ENCODE assay signal across 23 cellular contexts in genomic region chr21:21030311-21030710, GRCh38. TPM values are rescaled to one million over a fixed set of nuclear protein-coding genes. Genes with fewer than 3 reads are reported as not detected.
DNase-seq lines count a peak whose midpoint lies in the region; ATAC-seq and TF ChIP-seq lines count a peak whose summit lies in the region.
"Had no signal": no experiment of that assay in that cellular context is flagged by ENCODE, and none has a peak within 500 bp of the region (broad histone marks: within the 10 kb centered on the region; RNA-seq: fewer than 3 reads in every experiment).

No MANE protein-coding gene starts in this region.

- H3K27me3 Mint-ChIP-seq in H9 (ENCODE audit: low read depth) = no peaks in the 10 kb centered on the region
- H3K27me3 Mint-ChIP-seq: CD4-positive, alpha-beta memory T cell; CD4-positive, CD25-positive, alpha-beta regulatory T cell; CD8-positive, alpha-beta memory T cell had no signal

- H3K27me3 ChIP-seq in H9 (ENCODE audit: insufficient read depth, low read length) (no peaks in the 10 kb centered on the region), HL-60 (ENCODE audit: insufficient read depth, poor library complexity, severe bottlenecking) (no peaks in the 10 kb centered on the region), SU-DHL-6 (ENCODE audit: low read length) (no peaks in the 10 kb centered on the region)
- H3K27me3 ChIP-seq: BE2C, BLaER1 had no signal

- no peaks in the 10 kb centered on the region for H3F3A ChIP-seq in SU-DHL-6 (ENCODE audit: insufficient read depth)

- no peak overlapping the region for H3K4me3 ChIP-seq in HL-60 (replicated peaks; ENCODE audit: insufficient read depth, low read length)
- H3K4me3 ChIP-seq in SU-DHL-6 (ENCODE audit: insufficient read depth, low read length, poor library complexity, severe bottlenecking) = no peak overlapping the region
- H3K4me3 ChIP-seq: BLaER1, GM12878 had no signal

- no peak overlapping the region for H3K18ac ChIP-seq in H9 (ENCODE audit: insufficient read length, low read depth, low read length)

- no peaks in the 10 kb centered on the region for H3K9me3 Mint-ChIP-seq in H9

- no peak overlapping the region for H3K27ac Mint-ChIP-seq in H9
- H3K27ac Mint-ChIP-seq: CD4-positive, alpha-beta memory T cell; CD4-positive, CD25-positive, alpha-beta regulatory T cell; CD8-positive, alpha-beta memory T cell had no signal

- H3K9ac ChIP-seq in H9 (ENCODE audit: extremely low read depth, insufficient read length, low read length) (no peak overlapping the region), SU-DHL-6 (ENCODE audit: low read length) (no peak overlapping the region)
- H3K9ac ChIP-seq: BLaER1 had no signal

- H2AFZ ChIP-seq in H9 (ENCODE audit: low read length) (peak overlapping the region; percentile 22), SU-DHL-6 (ENCODE audit: low read depth, low read length, severe bottlenecking) (peak overlapping the region; percentile 70)

- H2BK20ac ChIP-seq in H9 (ENCODE audit: low read depth, low read length, poor library complexity, severe bottlenecking) = no peak overlapping the region

- H2BK15ac ChIP-seq in H9 (ENCODE audit: low read depth, low read length) = no peak overlapping the region

- no peak overlapping the region for H3K56ac ChIP-seq in H9 (ENCODE audit: insufficient read length, low read depth, low read length)

- no peaks in the 10 kb centered on the region for H3K4me1 ChIP-seq in H9 (ENCODE audit: insufficient read depth, low read length)
- H3K4me1 ChIP-seq: BE2C, BLaER1 had no signal

- H3K23me2 ChIP-seq in H9 (ENCODE audit: insufficient read length, low read depth, low read length, poor library complexity, severe bottlenecking) = no peaks in the 10 kb centered on the region

- no peaks in the 10 kb centered on the region for H3K9me3 ChIP-seq in H9 (ENCODE audit: control insufficient read depth, low read depth, low read length)
- no peaks in the 10 kb centered on the region for H3K9me3 ChIP-seq in SU-DHL-6 (ENCODE audit: insufficient read depth, low read length)
- H3K9me3 ChIP-seq: BE2C, BLaER1 had no signal

- H4K8ac ChIP-seq in H9 (replicated peaks; ENCODE audit: insufficient read length, low read depth, low read length) = no peak overlapping the region

- H3K4me3 Mint-ChIP-seq in H9 = no peak overlapping the region
- H3K4me3 Mint-ChIP-seq: CD4-positive, alpha-beta memory T cell; CD4-positive, CD25-positive, alpha-beta regulatory T cell; CD8-positive, alpha-beta memory T cell had no signal

- H3K36me3 Mint-ChIP-seq in H9 (ENCODE audit: insufficient read depth in 1 of 3, low read depth in 3 of 3) = no peaks in the 10 kb centered on the region
- H3K36me3 Mint-ChIP-seq: CD14-positive monocyte; CD4-positive, alpha-beta memory T cell; CD4-positive, CD25-positive, alpha-beta regulatory T cell; CD8-positive, alpha-beta memory T cell had no signal

- no peaks in the 10 kb centered on the region for H3K36me3 ChIP-seq in SU-DHL-6 (ENCODE audit: low read length)
- H3K36me3 ChIP-seq: BE2C, BLaER1 had no signal

- no peak for ATAC-seq in GM21526 (IDR thresholded peaks at IDR 0.05; ENCODE audit: low FRiP score, unreplicated experiment)
- ATAC-seq: GM12878 had no signal

- H3K4me2 ChIP-seq in H9 (ENCODE audit: insufficient read depth, insufficient read length, low read length) (no peak overlapping the region), SU-DHL-6 (ENCODE audit: low read depth, low read length, poor library complexity, severe bottlenecking) (no peak overlapping the region)
- H3K4me2 ChIP-seq: BLaER1 had no signal

- H3K27ac ChIP-seq in H9 (ENCODE audit: insufficient read length, low read depth, low read length) (no peak overlapping the region), HL-60 (replicated peaks) (peak overlapping the region; percentile 78), SU-DHL-6 (ENCODE audit: low read depth, low read length) (no peak overlapping the region)
- H3K27ac ChIP-seq: BLaER1 had no signal

- H3K4me1 Mint-ChIP-seq in H9 = peaks cover 4 to 13% of the 10 kb centered on the region in 2 experiments
- H3K4me1 Mint-ChIP-seq: CD4-positive, alpha-beta memory T cell; CD4-positive, CD25-positive, alpha-beta regulatory T cell; CD8-positive, alpha-beta memory T cell had no signal

- H3K79me2 ChIP-seq in H9 (ENCODE audit: insufficient read depth, low read length) (no peaks in the 10 kb centered on the region), SU-DHL-6 (ENCODE audit: insufficient read depth, low read length) (no peaks in the 10 kb centered on the region)

- H3K14ac ChIP-seq in H9 (ENCODE audit: insufficient read depth, low read length) = no peak overlapping the region

- no peaks in the 10 kb centered on the region for H3K9me2 ChIP-seq in SU-DHL-6 (replicated peaks; ENCODE audit: insufficient read depth, low read length)

- no peak overlapping the region for H3K4ac ChIP-seq in H9 (ENCODE audit: low read depth, low read length)

- DNase-seq in H9 = no peak
- no peak for DNase-seq in HL-60 (ENCODE audit: low read depth in 1 of 2, low spot score in 1 of 2)
- DNase-seq in stimulated activated naive CD4-positive, alpha-beta T cell (lab: John Stamatoyannopoulos, UW) = no peak
- DNase-seq: 8988T; ACHN; BE2C; C1 segment of cervical spinal cord; CD4-positive, alpha-beta memory T cell; CD4-positive, CD25-positive, alpha-beta regulatory T cell; CD8-positive, alpha-beta memory T cell; COR-L47; DMS 273 treated with DMSO at 0.1 percent for 48 hours; DMS153; DMS53; DMS79; DND-41; EL; GDM1 had no signal

- no peak overlapping the region for H2BK5ac ChIP-seq in H9 (ENCODE audit: insufficient read length, low read length)

- WGBS in H9 (ENCODE audit: extremely low coverage, insufficient read length, low lambda C conversion rate) = no CpG with 5 or more reads among the region's 5 CpGs

- no peak overlapping the region for H3T11ph ChIP-seq in H9 (ENCODE audit: low read length)

- H4K91ac ChIP-seq in H9 (ENCODE audit: insufficient read length, low read depth, low read length) = no peak overlapping the region

- H3K23ac ChIP-seq in H9 (ENCODE audit: insufficient read length, low read depth, low read length) = no peak overlapping the region

- H4K20me1 ChIP-seq in H9 (ENCODE audit: control insufficient read depth, insufficient read depth, insufficient read length) = no peaks in the 10 kb centered on the region
- H4K20me1 ChIP-seq in SU-DHL-6 (ENCODE audit: low read depth, low read length) = no peaks in the 10 kb centered on the region
- H4K20me1 ChIP-seq: BLaER1 had no signal

- H2BK120ac ChIP-seq in H9 (ENCODE audit: low read depth, low read length, poor library complexity, severe bottlenecking) = no peak overlapping the region

- no peak overlapping the region for H2BK12ac ChIP-seq in H9 (ENCODE audit: insufficient read length, low read depth, low read length)

- H3K79me1 ChIP-seq in H9 (ENCODE audit: insufficient read depth, low read depth, low read length, poor library complexity, severe bottlenecking) = no peaks in the 10 kb centered on the region

- no peak overlapping the region for H2AK5ac ChIP-seq in H9 (ENCODE audit: insufficient read length, low read length)

- H4K5ac ChIP-seq in H9 (ENCODE audit: insufficient read length, low read depth, low read length) = no peak overlapping the region

- TF ChIP-seq CTCF in H9 (conservative IDR thresholded peaks at IDR 0.05) = no peak
- TF ChIP-seq CTCF in HL-60 (IDR thresholded peaks at IDR 0.05; ENCODE audit: insufficient read depth, low read length) = no peak
- no peak for TF ChIP-seq CTCF in SU-DHL-6 (IDR thresholded peaks at IDR 0.05; ENCODE audit: insufficient read depth, low read length, poor library complexity, severe bottlenecking)

RNA-seq across cellular contexts. Expression of gene NCAM2, which starts 32.1 kb away (rescaled TPM):
- total RNA-seq in H9 (2021) = 2.2 and 2.6 TPM in 2 replicates
- total RNA-seq: CD4-positive, alpha-beta memory T cell; CD4-positive, CD25-positive, alpha-beta regulatory T cell; CD8-positive, alpha-beta memory T cell had no signal
